In genomic region chr14:22276913-22277816, GRCh38 we compare ENCODE assay signal across 9 cellular contexts.
DNase-seq lines count a peak whose midpoint lies in the region; ATAC-seq and TF ChIP-seq lines count a peak whose summit lies in the region.
"Had no signal": no experiment of that assay in that cellular context is flagged by ENCODE, and none has a peak within 500 bp of the region (broad histone marks: within the 10 kb centered on the region; RNA-seq: fewer than 3 reads in every experiment).

No MANE protein-coding gene starts in this region.

- no peaks in the 10 kb centered on the region for H3K4me1 Mint-ChIP-seq in MCF 10A (ENCODE audit: insufficient read depth, unreplicated experiment)
- H3K4me1 Mint-ChIP-seq: activated naive CD4-positive, alpha-beta T cell treated with anti-CD3 and anti-CD28 coated beads, Interleukin-2, amount 50 U/mL, for 24 hours had no signal

- no peaks in the 10 kb centered on the region for H3K36me3 ChIP-seq in breast epithelium
- H3K36me3 ChIP-seq in PC-9 (ENCODE audit: low read depth): no peaks in the 10 kb centered on the region
- H3K36me3 ChIP-seq in thoracic aorta: no peaks in the 10 kb centered on the region

- CTCF ChIA-PET in MCF 10A (lab: Yijun Ruan, JAX): interaction anchor here (0.6 to 6.3 kb wide), 26 partner anchors 8 to 1252 kb away, joined by 3 to 39 read pairs (median 4); partner anchors contain the start of gene NDRG2
- CTCF ChIA-PET in PC-9 (lab: Charles Lee): interaction anchor here (0.7 kb wide), 1 partner anchor 18 kb away, joined by 3 read pairs; no protein-coding TSS in a partner anchor

- H3K4me1 ChIP-seq in breast epithelium (no peaks in the 10 kb centered on the region), PC-9 (replicated peaks; ENCODE audit: insufficient read depth) (no peaks in the 10 kb centered on the region), thoracic aorta (ENCODE audit: control insufficient read depth in 1 of 2, low read depth in 2 of 2) (no peaks in the 10 kb centered on the region)

- H3K27me3 ChIP-seq in breast epithelium: no peaks in the 10 kb centered on the region
- no peaks in the 10 kb centered on the region for H3K27me3 ChIP-seq in PC-9 (ENCODE audit: insufficient read depth, low read depth)
- H3K27me3 ChIP-seq in thoracic aorta (replicated peaks; ENCODE audit: insufficient read depth): no peaks in the 10 kb centered on the region

- no peak for TF ChIP-seq POLR2A in breast epithelium (IDR thresholded peaks at IDR 0.05)

- intact Hi-C loops in MCF 10A (cut with micrococcal nuclease) (loop anchor here (1.0 kb wide), 1 partner anchor 76 kb away; no protein-coding TSS in a partner anchor), breast epithelium (cut with DNase I; ENCODE audit: low total_unique reads) (no loop called here), PC-9 (cut with micrococcal nuclease; ENCODE audit: unreplicated experiment) (loop anchor here (1.0 to 5.0 kb wide), 2 partner anchors 95 to 196 kb away; no protein-coding TSS in a partner anchor)

- POLR2A ChIA-PET in MCF 10A (lab: Yijun Ruan, JAX): no interaction called here
- POLR2A ChIA-PET in PC-9 (lab: Charles Lee; ENCODE audit: unreplicated experiment): interaction anchor here (0.8 kb wide), 1 partner anchor 344 kb away, joined by 3 read pairs; no protein-coding TSS in a partner anchor

- peaks cover 48% of the 10 kb centered on the region for H3K27me3 Mint-ChIP-seq in MCF 10A (ENCODE audit: insufficient read depth, unreplicated experiment)
- H3K27me3 Mint-ChIP-seq: activated naive CD4-positive, alpha-beta T cell treated with anti-CD3 and anti-CD28 coated beads, Interleukin-2, amount 50 U/mL, for 24 hours had no signal

- no peak overlapping the region for H3K4me3 Mint-ChIP-seq in MCF 10A (ENCODE audit: unreplicated experiment)
- H3K4me3 Mint-ChIP-seq: activated naive CD4-positive, alpha-beta T cell treated with anti-CD3 and anti-CD28 coated beads, Interleukin-2, amount 50 U/mL, for 24 hours had no signal

- no peak overlapping the region for H3K4me2 ChIP-seq in PC-9

- H2AFZ ChIP-seq in PC-9: no peak overlapping the region

- no peaks in the 10 kb centered on the region for H4K20me1 ChIP-seq in PC-9 (ENCODE audit: insufficient read depth)

- H3K36me3 Mint-ChIP-seq in MCF 10A (ENCODE audit: insufficient read depth, unreplicated experiment): no peaks in the 10 kb centered on the region
- H3K36me3 Mint-ChIP-seq: activated naive CD4-positive, alpha-beta T cell treated with anti-CD3 and anti-CD28 coated beads, Interleukin-2, amount 50 U/mL, for 24 hours had no signal

- TF ChIP-seq CTCF in MCF 10A (IDR thresholded peaks at IDR 0.05; ENCODE audit: unreplicated experiment) (peak; percentile 55), breast epithelium (IDR thresholded peaks at IDR 0.05) (no peak), PC-9 (conservative IDR thresholded peaks at IDR 0.05) (peak; percentile 71), fibroblast of the aortic adventitia (IDR thresholded peaks at IDR 0.05; ENCODE audit: insufficient read depth, low read length) (peak; percentile 64), thoracic aorta (IDR thresholded peaks at IDR 0.05) (peak; percentile 54)

- H3F3A ChIP-seq in PC-9 (ENCODE audit: insufficient read depth, low read depth): no peaks in the 10 kb centered on the region

- H3K9me3 Mint-ChIP-seq in MCF 10A (ENCODE audit: unreplicated experiment): no peaks in the 10 kb centered on the region
- H3K9me3 Mint-ChIP-seq: activated naive CD4-positive, alpha-beta T cell treated with anti-CD3 and anti-CD28 coated beads, Interleukin-2, amount 50 U/mL, for 24 hours had no signal

- no peaks in the 10 kb centered on the region for H3K9me2 ChIP-seq in PC-9 (ENCODE audit: insufficient read depth)

- BruUV-seq in MCF 10A (replicated peaks; lab: Mats Ljungman, UMichigan) (no TSS peak), PC-9 (replicated peaks; lab: Mats Ljungman, UMichigan) (no TSS peak)

- H3K4me3 ChIP-seq in breast epithelium: no peak overlapping the region
- H3K4me3 ChIP-seq in PC-9: no peak overlapping the region
- H3K4me3 ChIP-seq in fibroblast of the aortic adventitia (ENCODE audit: low read depth, low read length): no peak overlapping the region
- H3K4me3 ChIP-seq in thoracic aorta: no peak overlapping the region

- no peak overlapping the region for H3K27ac Mint-ChIP-seq in MCF 10A (ENCODE audit: low read depth, unreplicated experiment)
- H3K27ac Mint-ChIP-seq: activated naive CD4-positive, alpha-beta T cell treated with anti-CD3 and anti-CD28 coated beads, Interleukin-2, amount 50 U/mL, for 24 hours had no signal

- no peak for ATAC-seq in thoracic aorta (ENCODE audit: insufficient number of reproducible peaks, low FRiP score, low read depth)
- no peak for ATAC-seq in GM18502 (IDR thresholded peaks at IDR 0.05; ENCODE audit: poor library complexity, unreplicated experiment)
- no peak for ATAC-seq in GM21423 (IDR thresholded peaks at IDR 0.05; ENCODE audit: unreplicated experiment)
- no peak for ATAC-seq in GM18909 (IDR thresholded peaks at IDR 0.05; ENCODE audit: poor library complexity, unreplicated experiment)

- no peaks in the 10 kb centered on the region for H3K79me2 ChIP-seq in PC-9 (ENCODE audit: low read depth)

- no peak overlapping the region for H3K27ac ChIP-seq in breast epithelium
- no peak overlapping the region for H3K27ac ChIP-seq in PC-9
- H3K27ac ChIP-seq in thoracic aorta: no peak overlapping the region

- DNase-seq in MCF 10A (ENCODE audit: unreplicated experiment) (peak; percentile 34), breast epithelium (ENCODE audit: low spot score in 2 of 2) (no peak), PC-9 (no peak), fibroblast of the aortic adventitia (ENCODE audit: low read depth) (peak; percentile 39), thoracic aorta (ENCODE audit: low spot score) (no peak)

- H3K9me3 ChIP-seq in breast epithelium: no peaks in the 10 kb centered on the region
- no peaks in the 10 kb centered on the region for H3K9me3 ChIP-seq in PC-9 (ENCODE audit: insufficient read depth, low read depth)
- no peaks in the 10 kb centered on the region for H3K9me3 ChIP-seq in thoracic aorta

Comparison
In these comparisons a context has a peak if more than half of its experiments do, and no peak if none do; other contexts are left out.
1. DNase-seq: peak in MCF 10A (single experiment) and fibroblast of the aortic adventitia (single experiment); none in breast epithelium (0 of 2), PC-9 (0 of 2) and thoracic aorta (single experiment).
2. CTCF ChIP-seq: peak in MCF 10A (single experiment), PC-9 (single experiment), fibroblast of the aortic adventitia (single experiment) and thoracic aorta (single experiment); none in breast epithelium (0 of 3).